17 cellular contexts compared by ENCODE assay signal in genomic region chr22:35821654-35822053, GRCh38.
"Had no signal": no experiment of that assay in that cellular context is flagged by ENCODE, and none has a peak within 500 bp of the region (broad histone marks: within the 10 kb centered on the region; RNA-seq: fewer than 3 reads in every experiment).

No MANE protein-coding gene starts in this region.

- H3K36me3 ChIP-seq: adrenal gland, transverse colon had no signal

- H3K4me3 Mint-ChIP-seq: activated CD4-positive, alpha-beta memory T cell treated with anti-CD3 and anti-CD28 coated beads, Interleukin-2, amount 10 ng/mL, durations not matched to agents 7 days and 5 days; activated T-cell treated with anti-CD3 and anti-CD28 coated beads, Interleukin-2, amount 50 U/mL, for 24 hours; memory B cell; natural killer cell; T-helper 17 cell had no signal

- H3K4me1 Mint-ChIP-seq: memory B cell had no signal

- DNase-seq: activated CD4-positive, alpha-beta memory T cell treated with anti-CD3 and anti-CD28 coated beads, Interleukin-2, amount 10 ng/mL, durations not matched to agents 7 days and 5 days; activated CD4-positive, alpha-beta T cell treated with anti-CD3 and anti-CD28 coated beads for 4 hours; activated naive CD4-positive, alpha-beta T cell treated with anti-CD3 and anti-CD28 coated beads, Interleukin-2, amount 50 U/mL, for 16 hours; activated T-cell treated with anti-CD3 and anti-CD28 coated beads, Interleukin-2, amount 50 U/mL, for 24 hours; adrenal gland; caudate nucleus; foreskin fibroblast; head of caudate nucleus; natural killer cell; stimulated activated CD4-positive, alpha-beta T cell treated with anti-CD3 and anti-CD28 coated beads, Interleukin-4, amount 100 ng/mL, for 4 hours; stimulated activated CD8-positive, alpha-beta memory T cell treated with anti-CD3 and anti-CD28 coated beads, Interleukin-4, amount 100 ng/mL, for 48 hours; stimulated activated naive CD4-positive, alpha-beta T cell treated with Interleukin-2 at 50 U/mL for 16 hours; T-helper 17 cell; transverse colon had no signal

- H3K27me3 ChIP-seq: adrenal gland, transverse colon had no signal

- H3K36me3 Mint-ChIP-seq: memory B cell, natural killer cell had no signal

- H3K27ac ChIP-seq: adrenal gland, coronary artery, transverse colon had no signal

- H3K9me3 ChIP-seq: adrenal gland, transverse colon had no signal

- H3K27me3 Mint-ChIP-seq: activated CD4-positive, alpha-beta memory T cell treated with anti-CD3 and anti-CD28 coated beads, Interleukin-2, amount 10 ng/mL, durations not matched to agents 7 days and 5 days; activated T-cell treated with anti-CD3 and anti-CD28 coated beads, Interleukin-2, amount 50 U/mL, for 24 hours had no signal

- H3K27ac Mint-ChIP-seq: activated CD4-positive, alpha-beta memory T cell treated with anti-CD3 and anti-CD28 coated beads, Interleukin-2, amount 10 ng/mL, durations not matched to agents 7 days and 5 days; activated T-cell treated with anti-CD3 and anti-CD28 coated beads, Interleukin-2, amount 50 U/mL, for 24 hours; memory B cell; natural killer cell; T-helper 17 cell had no signal

- ATAC-seq: natural killer cell, T-helper 17 cell had no signal

- H3K4me3 ChIP-seq: adrenal gland, coronary artery, skin epidermis, transverse colon had no signal

- H3K9me3 Mint-ChIP-seq: activated CD4-positive, alpha-beta memory T cell treated with anti-CD3 and anti-CD28 coated beads, Interleukin-2, amount 10 ng/mL, durations not matched to agents 7 days and 5 days; activated T-cell treated with anti-CD3 and anti-CD28 coated beads, Interleukin-2, amount 50 U/mL, for 24 hours; memory B cell; natural killer cell had no signal
